8 cellular contexts compared by ENCODE assay signal in genomic region chr14:70909788-70910614, GRCh38.
DNase-seq lines count a peak whose midpoint lies in the region; ATAC-seq and TF ChIP-seq lines count a peak whose summit lies in the region.

No MANE protein-coding gene starts in this region.

- H3K36me3 ChIP-seq in duodenal mucosa (ENCODE audit: control insufficient read depth in 1 of 2, insufficient read depth in 2 of 2, low read length in 2 of 2) (no peaks in the 10 kb centered on the region), neutrophil (no peaks in the 10 kb centered on the region)

- H3K4me1 ChIP-seq in duodenal mucosa (ENCODE audit: control insufficient read depth in 1 of 2, insufficient read depth in 2 of 2, low read length in 2 of 2) (peaks cover 25 to 34% of the 10 kb centered on the region in 2 donors), neutrophil (ENCODE audit: control insufficient read depth in 1 of 2, insufficient read depth in 1 of 2, low read depth in 1 of 2, low read length in 1 of 2) (peaks cover 48 to 56% of the 10 kb centered on the region in 2 experiments)

- H3K9ac ChIP-seq in duodenal mucosa (ENCODE audit: low read depth in 1 of 2, low read length in 2 of 2), result no peak overlapping the region

- H3K27me3 ChIP-seq in duodenal mucosa (ENCODE audit: control insufficient read depth in 1 of 2, insufficient read depth in 2 of 2, low read length in 2 of 2) (no peaks in the 10 kb centered on the region), neutrophil (no peaks in the 10 kb centered on the region)

- H3K9me3 ChIP-seq in duodenal mucosa (ENCODE audit: control insufficient read depth in 1 of 2, low read length in 2 of 2) (no peaks in the 10 kb centered on the region), neutrophil (no peaks in the 10 kb centered on the region)

- TF ChIP-seq CTCF in GM13976 (IDR thresholded peaks at IDR 0.05; ENCODE audit: borderline replicate concordance, control extremely low read depth, extremely low read depth, insufficient read depth, missing control alignments) (no peak), neutrophil (IDR thresholded peaks at IDR 0.05) (no peak)

- in situ Hi-C loops in GM13976 (cut with MboI; ENCODE audit: low sequenced_read_pairs, unreplicated experiment), result no loop called here

- no peak for ATAC-seq in GM21576 (IDR thresholded peaks at IDR 0.05; ENCODE audit: unreplicated experiment)

- no peak overlapping the region for H3K27ac ChIP-seq in duodenal mucosa (ENCODE audit: low read depth, low read length)
- H3K27ac ChIP-seq in neutrophil, result peak overlapping the region; percentile 98

- H3K4me3 ChIP-seq in duodenal mucosa (ENCODE audit: low read depth in 1 of 2, low read length in 2 of 2) (peak overlapping the region; percentile 33 to 87), neutrophil (ENCODE audit: low read depth in 1 of 2, low read length in 1 of 2) (peak overlapping the region; percentile 92 to 96)

- peak; percentile 32 for DNase-seq in GM13976 (ENCODE audit: low spot score)
- peak; percentile 15 for DNase-seq in NCI-H69 (lab: John Stamatoyannopoulos, UW)
- no peak for DNase-seq in NCI-H2029 (lab: John Stamatoyannopoulos, UW)
- no peak for DNase-seq in activated gamma-delta T cell treated with Interleukin-2 at 50 U/mL for 16 hours
- no peak for DNase-seq in NCI-H226

Comparison
In these comparisons a context has a peak if more than half of its experiments do, and no peak if none do; other contexts are left out.
1. DNase-seq: peak in GM13976 (single experiment) and NCI-H69 (single experiment); none in NCI-H2029 (single experiment), activated gamma-delta T cell treated with Interleukin-2 at 50 U/mL for 16 hours (single experiment) and NCI-H226 (single experiment).